35 cellular contexts compared by ENCODE assay signal in genomic region chr16:21984062-21984461, GRCh38. TPM values are rescaled to one million over a fixed set of nuclear protein-coding genes. Genes with fewer than 3 reads are reported as not detected.
"Had no signal": no experiment of that assay in that cellular context is flagged by ENCODE, and none has a peak within 500 bp of the region (broad histone marks: within the 10 kb centered on the region; RNA-seq: fewer than 3 reads in every experiment).

No MANE protein-coding gene starts in this region.

- H3K27ac Mint-ChIP-seq: nephron; stimulated activated effector memory CD8-positive, alpha-beta T cell treated with anti-CD3 and anti-CD28 coated beads, Interleukin-12 subunit alpha, Interleukin-12 subunit beta, amount 100 ng/mL, for 72 hours; stimulated activated naive CD8-positive, alpha-beta T cell treated with anti-CD3 and anti-CD28 coated beads, Interleukin-15, Interleukin-2, amounts not matched to agents 100 ng/mL and 50 ng/mL, for 24 hours; type B pancreatic cell had no signal

- H3K27me3 Mint-ChIP-seq: naive thymus-derived CD8-positive, alpha-beta T cell; stimulated activated naive CD8-positive, alpha-beta T cell treated with anti-CD3 and anti-CD28 coated beads, Interleukin-15, Interleukin-2, amounts not matched to agents 100 ng/mL and 50 ng/mL, for 24 hours; type B pancreatic cell had no signal

- H3K4me1 Mint-ChIP-seq: immature natural killer cell, neural crest cell had no signal

- H3K4me3 Mint-ChIP-seq: immature natural killer cell; naive thymus-derived CD8-positive, alpha-beta T cell; nephron; neural crest cell; stimulated activated effector memory CD8-positive, alpha-beta T cell treated with anti-CD3 and anti-CD28 coated beads, Interleukin-12 subunit alpha, Interleukin-12 subunit beta, amount 100 ng/mL, for 72 hours; stimulated activated naive CD8-positive, alpha-beta T cell treated with anti-CD3 and anti-CD28 coated beads, Interleukin-15, Interleukin-2, amounts not matched to agents 100 ng/mL and 50 ng/mL, for 24 hours; type B pancreatic cell had no signal

- ATAC-seq: left colon; left lung; lower lobe of right lung; naive thymus-derived CD8-positive, alpha-beta T cell; pancreas; right cardiac atrium; stimulated activated effector memory CD8-positive, alpha-beta T cell treated with anti-CD3 and anti-CD28 coated beads, Interleukin-12 subunit alpha, Interleukin-12 subunit beta, amount 100 ng/mL, for 72 hours had no signal

- FAIRE-seq: islet of Langerhans, kidney, pancreas, small intestine had no signal

- DNase-seq: hypothalamus; immature natural killer cell; kidney; left colon; left lung; lower lobe of right lung; mammary epithelial cell; mesenchymal stem cell; naive thymus-derived CD8-positive, alpha-beta T cell; nucleus accumbens; pancreas; posterior cingulate gyrus; retina; right cardiac atrium; sigmoid colon; small intestine; spleen; stimulated activated CD4-positive, alpha-beta T cell treated with anti-CD3 and anti-CD28 coated beads, Interleukin-4, amount 100 ng/mL, for 24 hours; stimulated activated naive CD4-positive, alpha-beta T cell; uterus had no signal

- H3K9me3 ChIP-seq: left lung, lower lobe of right lung, pancreas, prostate gland, sigmoid colon, spleen, tibial nerve, uterus had no signal

- H3K9me3 Mint-ChIP-seq: immature natural killer cell; naive thymus-derived CD8-positive, alpha-beta T cell; nephron; neural crest cell; stimulated activated effector memory CD8-positive, alpha-beta T cell treated with anti-CD3 and anti-CD28 coated beads, Interleukin-12 subunit alpha, Interleukin-12 subunit beta, amount 100 ng/mL, for 72 hours; stimulated activated naive CD8-positive, alpha-beta T cell treated with anti-CD3 and anti-CD28 coated beads, Interleukin-15, Interleukin-2, amounts not matched to agents 100 ng/mL and 50 ng/mL, for 24 hours; type B pancreatic cell had no signal

RNA-seq across cellular contexts. Expression of gene PDZD9, which starts 16.9 kb away (rescaled TPM):
- total RNA-seq: kidney; left colon; left lung; liver; lower lobe of right lung; mammary epithelial cell; mucosa of gallbladder; naive thymus-derived CD8-positive, alpha-beta T cell; neural crest cell; osteoblast; pancreas; right cardiac atrium; sigmoid colon; spleen; subcutaneous adipose tissue; temporal lobe; tibial nerve; ureter; uterus had no signal
- polyA plus RNA-seq: immature natural killer cell, liver, pancreas, right cardiac atrium, sigmoid colon, small intestine, spleen, thymus had no signal
